Comparison of ENCODE assay signal across 13 cellular contexts in the genomic region with DNA sequence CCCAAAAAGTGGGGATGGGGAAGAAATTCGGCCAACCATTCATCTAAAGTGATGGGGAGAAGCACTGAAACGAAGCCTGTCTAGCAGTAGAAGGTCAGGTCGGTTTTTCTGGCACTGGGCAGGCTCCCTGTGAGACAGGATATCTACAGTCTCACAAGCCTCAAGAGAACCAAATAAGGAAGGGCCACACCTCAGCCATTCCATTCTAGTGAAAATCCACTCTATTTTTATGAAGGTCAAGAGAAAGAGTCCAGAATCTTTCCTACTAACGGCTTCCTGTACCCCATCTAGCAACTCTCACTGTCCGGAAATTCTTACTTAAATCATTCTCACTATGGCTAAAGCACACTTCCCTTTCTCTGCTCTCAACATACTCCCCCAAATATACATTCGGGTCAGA.
DNase-seq lines count a peak whose midpoint lies in the region; ATAC-seq, FAIRE-seq and TF ChIP-seq lines count a peak whose summit lies in the region.
"Had no signal": no experiment of that assay in that cellular context is flagged by ENCODE, and none has a peak within 500 bp of the region (broad histone marks: within the 10 kb centered on the region; RNA-seq: fewer than 3 reads in every experiment).

No MANE protein-coding gene starts in this region.

- H3K4me1 ChIP-seq in tibial artery, result peaks cover 3 to 60% (median 27%) of the 10 kb centered on the region in 4 donors

- peaks cover 20% of the 10 kb centered on the region for H3K36me3 Mint-ChIP-seq in chondrocyte (ENCODE audit: low read depth)
- H3K36me3 Mint-ChIP-seq: activated naive CD8-positive, alpha-beta T cell had no signal

- peak overlapping the region; percentile 70 to 74 for H3K27ac ChIP-seq in tibial artery

- in situ Hi-C loops in KBM-7 (cut with MboI; ENCODE audit: low pct_unique_long_range_greater_than_20kb, low sequenced_read_pairs), result no loop called here

- H3K9me3 ChIP-seq in tibial artery, result no peaks in the 10 kb centered on the region

- no peaks in the 10 kb centered on the region for H3K36me3 ChIP-seq in tibial artery

- no peak overlapping the region for H3K4me3 ChIP-seq in tibial artery

- DNase-seq in HCEC 1CT, result peak; percentile 28
- DNase-seq in chondrocyte (ENCODE audit: low spot score), result no peak
- peak; percentile 21 for DNase-seq in iris pigment epithelial cell (ENCODE audit: low read depth)
- no peak for DNase-seq in tibial artery
- no peak for DNase-seq in D721Med (ENCODE audit: insufficient read length, low spot score)
- DNase-seq in KBM-7, result no peak
- DNase-seq: activated CD8-positive, alpha-beta memory T cell treated with anti-CD3 and anti-CD28 coated beads, Interleukin-2, amount 50 U/mL, for 48 hours; C1 segment of cervical spinal cord; posterior cingulate gyrus had no signal

- no peaks in the 10 kb centered on the region for H3K27me3 ChIP-seq in tibial artery

- TF ChIP-seq CTCF in chondrocyte (IDR thresholded peaks at IDR 0.05) (no peak), tibial artery (IDR thresholded peaks at IDR 0.05) (no peak), D721Med (IDR thresholded peaks at IDR 0.05; ENCODE audit: insufficient read depth, missing control alignments) (no peak)

- ATAC-seq in GM21786 (IDR thresholded peaks at IDR 0.05; ENCODE audit: unreplicated experiment), result no peak
- no peak for ATAC-seq in GM18520 (IDR thresholded peaks at IDR 0.05; ENCODE audit: unreplicated experiment)

- H3K4me3 Mint-ChIP-seq in chondrocyte (ENCODE audit: unreplicated experiment), result no peak overlapping the region
- H3K4me3 Mint-ChIP-seq: activated naive CD8-positive, alpha-beta T cell had no signal

- H3K27me3 Mint-ChIP-seq in chondrocyte (ENCODE audit: low read depth), result no peaks in the 10 kb centered on the region
- H3K27me3 Mint-ChIP-seq: activated naive CD8-positive, alpha-beta T cell had no signal

- intact Hi-C loops in tibial artery (cut with DNase I; ENCODE audit: low total_unique reads), result no loop called here

- H3K4me1 Mint-ChIP-seq in chondrocyte (ENCODE audit: low read depth), result peaks cover 43% of the 10 kb centered on the region

- peak overlapping the region; percentile 86 for H3K27ac Mint-ChIP-seq in chondrocyte (ENCODE audit: unreplicated experiment)
- H3K27ac Mint-ChIP-seq: activated naive CD8-positive, alpha-beta T cell had no signal

- FAIRE-seq in D721Med (lab: Jason Lieb, UNC), result no peak
- FAIRE-seq: colon had no signal

- no peaks in the 10 kb centered on the region for H3K9me3 Mint-ChIP-seq in chondrocyte (ENCODE audit: low read depth)

Comparison
In these comparisons a context has a peak if more than half of its experiments do, and no peak if none do; other contexts are left out.
1. DNase-seq: peak in HCEC 1CT (single experiment) and iris pigment epithelial cell (single experiment); none in chondrocyte (single experiment), tibial artery (0 of 2), D721Med (single experiment) and KBM-7 (single experiment).